In the genomic region with DNA sequence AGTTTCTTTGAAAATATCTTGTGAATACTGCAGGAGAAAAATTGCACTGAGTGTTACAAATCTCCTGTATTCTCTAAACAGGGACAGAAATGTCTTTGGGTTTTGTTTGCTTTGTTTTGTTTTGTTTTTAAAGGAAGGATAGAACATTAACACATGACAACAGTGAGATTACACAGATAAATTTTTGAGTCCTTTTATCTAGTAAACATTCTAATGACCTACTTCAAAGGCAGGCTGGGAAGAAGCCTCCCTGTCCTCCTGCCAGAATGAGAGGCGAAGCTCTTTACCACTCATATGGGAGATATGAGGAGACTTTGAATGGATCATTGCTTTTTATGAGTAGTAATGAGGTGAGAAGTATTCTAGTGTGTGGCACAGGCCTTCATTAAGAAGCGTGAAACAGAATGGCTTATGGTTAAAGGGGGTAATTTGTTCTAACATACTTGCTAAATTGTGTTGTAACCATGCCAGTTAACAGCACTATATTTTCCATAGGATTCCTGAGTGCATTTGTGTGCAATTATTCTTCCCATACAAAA, we compare ENCODE assay signal across 14 cellular contexts.
DNase-seq lines count a peak whose midpoint lies in the region; ATAC-seq and TF ChIP-seq lines count a peak whose summit lies in the region.
"Had no signal": no experiment of that assay in that cellular context is flagged by ENCODE, and none has a peak within 500 bp of the region (broad histone marks: within the 10 kb centered on the region; RNA-seq: fewer than 3 reads in every experiment).

No MANE protein-coding gene starts in this region.

- no peak for ATAC-seq in SK-N-SH treated with all-trans-retinoic acid at 6 μM for 48 hours
- ATAC-seq in HG03378 (IDR thresholded peaks at IDR 0.05; ENCODE audit: unreplicated experiment): no peak
- ATAC-seq: PC-3 had no signal

- H3K27me3 ChIP-seq in SK-N-SH (ENCODE audit: insufficient read depth) (no peaks in the 10 kb centered on the region; the same call in 1 of the 2 replicates), transverse colon (no peaks in the 10 kb centered on the region)

- peak overlapping the region in 1 of 2 experiments; percentile 85; a peak in 2 of 4 replicates for H3K27ac ChIP-seq in SK-N-SH (ENCODE audit: low read depth in 2 of 2, low read length in 1 of 2)
- H3K27ac ChIP-seq in mesodermal cell (ENCODE audit: low read depth, low read length, severe bottlenecking): peak overlapping the region; percentile 34
- peak overlapping the region; percentile 21 to 63 (median 34) for H3K27ac ChIP-seq in transverse colon

- 0 out of 2 replicates have a peak overlapping the region, but pooled peaks have one; percentile 4 for H2AFZ ChIP-seq in SK-N-SH (ENCODE audit: low read depth)

- POLR2A ChIA-PET in SK-N-SH (lab: Yijun Ruan, JAX): no interaction called here

- TF ChIP-seq CTCF in SK-N-SH (IDR thresholded peaks at IDR 0.05) (no peak), transverse colon (IDR thresholded peaks at IDR 0.05) (no peak)

- no peak for TF ChIP-seq POLR2A in transverse colon (IDR thresholded peaks at IDR 0.05)

- CTCF ChIA-PET in SK-N-SH (lab: Yijun Ruan, JAX): interaction anchor here (1.4 kb wide), 1 partner anchor 18 kb away, joined by 3 read pairs; no protein-coding TSS in a partner anchor

- no peaks in the 10 kb centered on the region for H3K9me3 ChIP-seq in SK-N-SH
- no peaks in the 10 kb centered on the region for H3K9me3 ChIP-seq in mesodermal cell (ENCODE audit: control insufficient read depth, low read length)
- H3K9me3 ChIP-seq in transverse colon: no peaks in the 10 kb centered on the region

- H3K4me1 ChIP-seq in SK-N-SH (ENCODE audit: control insufficient read depth in 1 of 2, insufficient read depth in 2 of 2, low read depth in 1 of 2, low read length in 1 of 2) (peaks cover 0 to 13% of the 10 kb centered on the region in 2 experiments; a peak in 2 of 4 replicates), mesodermal cell (ENCODE audit: control insufficient read depth, insufficient read depth, low read length, poor library complexity, severe bottlenecking) (peaks cover 6% of the 10 kb centered on the region), transverse colon (peaks cover 0 to 7% (median 5%) of the 10 kb centered on the region in 4 donors)

- in situ Hi-C loops in transverse colon (cut with MboI; ENCODE audit: low pct_ligation_motif_present in 1 of 4, low pct_unique_long_range_greater_than_20kb in 1 of 4, low sequenced_read_pairs in 3 of 4): no loop called here

- peaks cover 0 to 17% of the 10 kb centered on the region in 2 experiments for H3K36me3 ChIP-seq in SK-N-SH (replicated peaks in 1 of 2; ENCODE audit: control insufficient read depth in 1 of 2, insufficient read depth in 2 of 2, low read length in 1 of 2)
- no peaks in the 10 kb centered on the region for H3K36me3 ChIP-seq in mesodermal cell (ENCODE audit: control insufficient read depth, insufficient read depth, low read length)
- H3K36me3 ChIP-seq in transverse colon: no peaks in the 10 kb centered on the region

- no peaks in the 10 kb centered on the region for H3K9me2 ChIP-seq in SK-N-SH

- H3K4me3 ChIP-seq in SK-N-SH (ENCODE audit: low read depth in 2 of 2, low read length in 1 of 2) (no peak overlapping the region; a peak in 1 of 4 replicates), mesodermal cell (ENCODE audit: extremely low read depth, insufficient read depth, low read length, poor library complexity, severe bottlenecking) (no peak overlapping the region), transverse colon (no peak overlapping the region)

- intact Hi-C loops in transverse colon (cut with DNase I; ENCODE audit: low total_unique reads): no loop called here

- H3F3A ChIP-seq in SK-N-SH (replicated peaks; ENCODE audit: insufficient read depth): no peaks in the 10 kb centered on the region

- no peak overlapping the region for H3K4me2 ChIP-seq in SK-N-SH

- no peak for TF ChIP-seq RAD21 in SK-N-SH (IDR thresholded peaks at IDR 0.05; ENCODE audit: low read length)

- H4K20me1 ChIP-seq in SK-N-SH (ENCODE audit: insufficient read depth): no peaks in the 10 kb centered on the region

- TF ChIP-seq EP300 in SK-N-SH (IDR thresholded peaks at IDR 0.05; ENCODE audit: borderline replicate concordance in 1 of 2, low read depth in 1 of 2, low read length in 1 of 2) (no peak), transverse colon (IDR thresholded peaks at IDR 0.05; ENCODE audit: low read depth) (no peak)

- no peaks in the 10 kb centered on the region for H3K79me2 ChIP-seq in SK-N-SH (ENCODE audit: insufficient read depth)

- 95% methylated on average over 2 of the region's 2 CpGs for WGBS in SK-N-SH (ENCODE audit: low lambda C conversion rate)
- WGBS in mesodermal cell (ENCODE audit: insufficient coverage in 2 of 2), 2 experiments: 71% methylated on average over 1 of the region's 2 CpGs; no CpG with 5 or more reads in 1 of the 2 experiments
- WGBS in transverse colon (ENCODE audit: low coverage in 1 of 2), 2 donors: 46 to 79% methylated on average over 2 of the region's 2 CpGs

- DNase-seq in SK-N-SH: no peak
- peak; percentile 57 for DNase-seq in amniotic epithelial cell (ENCODE audit: low read depth)
- no peak for DNase-seq in transverse colon
- DNase-seq in GOT3 (lab: John Stamatoyannopoulos, UW): no peak
- no peak for DNase-seq in medulla oblongata (ENCODE audit: extremely low spot score)
- DNase-seq: C1 segment of cervical spinal cord, COR-L47, DMS53, NCI-H187 treated with DMSO at 0.1 percent for 48 hours, NCI-H524, PC-3 had no signal

- H3K9ac ChIP-seq in SK-N-SH: no peak overlapping the region

TF ChIP-seq in SK-N-SH, 30 proteins besides CTCF, POLR2A, EP300 and RAD21 (continues in another document):
- TF ChIP-seq RFX5 (IDR thresholded peaks at IDR 0.05; ENCODE audit: low read length) (no peak), MEF2A (IDR thresholded peaks at IDR 0.05; ENCODE audit: borderline replicate concordance, low read depth) (no peak), SMC3 (IDR thresholded peaks at IDR 0.05; ENCODE audit: low read depth, low read length) (no peak), TEAD4 (IDR thresholded peaks at IDR 0.05; ENCODE audit: borderline replicate concordance, insufficient read depth) (no peak), RCOR1 (IDR thresholded peaks at IDR 0.05; ENCODE audit: low read length) (no peak), TCF12 (IDR thresholded peaks at IDR 0.05) (no peak), POLR2AphosphoS5 (IDR thresholded peaks at IDR 0.05; ENCODE audit: low read depth, low read length) (no peak)
- TF ChIP-seq, protein P1, sequence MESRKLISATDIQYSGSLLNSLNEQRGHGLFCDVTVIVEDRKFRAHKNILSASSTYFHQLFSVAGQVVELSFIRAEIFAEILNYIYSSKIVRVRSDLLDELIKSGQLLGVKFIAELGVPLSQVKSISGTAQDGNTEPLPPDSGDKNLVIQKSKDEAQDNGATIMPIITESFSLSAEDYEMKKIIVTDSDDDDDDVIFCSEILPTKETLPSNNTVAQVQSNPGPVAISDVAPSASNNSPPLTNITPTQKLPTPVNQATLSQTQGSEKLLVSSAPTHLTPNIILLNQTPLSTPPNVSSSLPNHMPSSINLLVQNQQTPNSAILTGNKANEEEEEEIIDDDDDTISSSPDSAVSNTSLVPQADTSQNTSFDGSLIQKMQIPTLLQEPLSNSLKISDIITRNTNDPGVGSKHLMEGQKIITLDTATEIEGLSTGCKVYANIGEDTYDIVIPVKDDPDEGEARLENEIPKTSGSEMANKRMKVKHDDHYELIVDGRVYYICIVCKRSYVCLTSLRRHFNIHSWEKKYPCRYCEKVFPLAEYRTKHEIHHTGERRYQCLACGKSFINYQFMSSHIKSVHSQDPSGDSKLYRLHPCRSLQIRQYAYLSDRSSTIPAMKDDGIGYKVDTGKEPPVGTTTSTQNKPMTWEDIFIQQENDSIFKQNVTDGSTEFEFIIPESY (IDR thresholded peaks at IDR 0.05; ENCODE audit: borderline replicate concordance, low read depth): no peak

TF ChIP-seq in SK-N-SH treated with all-trans-retinoic acid at 6 μM for 48 hours, 23 proteins besides CTCF, POLR2A, EP300 and RAD21 (continues in another document):
- TF ChIP-seq ZC3H10 (CRISPR knock-in tag; IDR thresholded peaks at IDR 0.05) (no peak), ARNTL (CRISPR knock-in tag; IDR thresholded peaks at IDR 0.05; ENCODE audit: borderline replicate concordance, low read depth) (no peak), ESRRG (CRISPR knock-in tag; IDR thresholded peaks at IDR 0.05) (no peak), SNAI2 (CRISPR knock-in tag; IDR thresholded peaks at IDR 0.05) (no peak), ZFP3 (CRISPR knock-in tag; IDR thresholded peaks at IDR 0.05) (no peak), GLIS3 (CRISPR knock-in tag; IDR thresholded peaks at IDR 0.05) (no peak)
- TF ChIP-seq, protein P2, sequence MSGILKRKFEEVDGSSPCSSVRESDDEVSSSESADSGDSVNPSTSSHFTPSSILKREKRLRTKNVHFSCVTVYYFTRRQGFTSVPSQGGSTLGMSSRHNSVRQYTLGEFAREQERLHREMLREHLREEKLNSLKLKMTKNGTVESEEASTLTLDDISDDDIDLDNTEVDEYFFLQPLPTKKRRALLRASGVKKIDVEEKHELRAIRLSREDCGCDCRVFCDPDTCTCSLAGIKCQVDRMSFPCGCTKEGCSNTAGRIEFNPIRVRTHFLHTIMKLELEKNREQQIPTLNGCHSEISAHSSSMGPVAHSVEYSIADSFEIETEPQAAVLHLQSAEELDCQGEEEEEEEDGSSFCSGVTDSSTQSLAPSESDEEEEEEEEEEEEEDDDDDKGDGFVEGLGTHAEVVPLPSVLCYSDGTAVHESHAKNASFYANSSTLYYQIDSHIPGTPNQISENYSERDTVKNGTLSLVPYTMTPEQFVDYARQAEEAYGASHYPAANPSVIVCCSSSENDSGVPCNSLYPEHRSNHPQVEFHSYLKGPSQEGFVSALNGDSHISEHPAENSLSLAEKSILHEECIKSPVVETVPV (CRISPR knock-in tag; IDR thresholded peaks at IDR 0.05): no peak
- TF ChIP-seq, protein P3, sequence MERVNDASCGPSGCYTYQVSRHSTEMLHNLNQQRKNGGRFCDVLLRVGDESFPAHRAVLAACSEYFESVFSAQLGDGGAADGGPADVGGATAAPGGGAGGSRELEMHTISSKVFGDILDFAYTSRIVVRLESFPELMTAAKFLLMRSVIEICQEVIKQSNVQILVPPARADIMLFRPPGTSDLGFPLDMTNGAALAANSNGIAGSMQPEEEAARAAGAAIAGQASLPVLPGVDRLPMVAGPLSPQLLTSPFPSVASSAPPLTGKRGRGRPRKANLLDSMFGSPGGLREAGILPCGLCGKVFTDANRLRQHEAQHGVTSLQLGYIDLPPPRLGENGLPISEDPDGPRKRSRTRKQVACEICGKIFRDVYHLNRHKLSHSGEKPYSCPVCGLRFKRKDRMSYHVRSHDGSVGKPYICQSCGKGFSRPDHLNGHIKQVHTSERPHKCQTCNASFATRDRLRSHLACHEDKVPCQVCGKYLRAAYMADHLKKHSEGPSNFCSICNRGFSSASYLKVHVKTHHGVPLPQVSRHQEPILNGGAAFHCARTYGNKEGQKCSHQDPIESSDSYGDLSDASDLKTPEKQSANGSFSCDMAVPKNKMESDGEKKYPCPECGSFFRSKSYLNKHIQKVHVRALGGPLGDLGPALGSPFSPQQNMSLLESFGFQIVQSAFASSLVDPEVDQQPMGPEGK (CRISPR knock-in tag; IDR thresholded peaks at IDR 0.05; ENCODE audit: borderline replicate concordance): no peak
